1 cellular context compared by ENCODE assay signal in genomic region chr9:21605489-21605931, GRCh38.
TF ChIP-seq lines count a peak whose summit lies in the region.

No MANE protein-coding gene starts in this region.

TF ChIP-seq in HEK293, 187 proteins besides CTCF, POLR2A, EP300 and RAD21 (continued from another document):
- TF ChIP-seq ZNF426 (tag by site-specific recombination; IDR thresholded peaks at IDR 0.05), result no peak
- no peak for TF ChIP-seq RBAK (tag by site-specific recombination; IDR thresholded peaks at IDR 0.05)
- TF ChIP-seq EGR2 (tag by site-specific recombination; IDR thresholded peaks at IDR 0.05; ENCODE audit: low read depth), result no peak
- no peak for TF ChIP-seq ZNF645 (tag by site-specific recombination; IDR thresholded peaks at IDR 0.05)
- peak; percentile 59; the same call in 1 of the 2 replicates for TF ChIP-seq ZNF335 (tag by site-specific recombination; conservative IDR thresholded peaks at IDR 0.05)
- no peak for TF ChIP-seq ZNF157 (tag by site-specific recombination; IDR thresholded peaks at IDR 0.05)
- TF ChIP-seq ZNF112 (tag by site-specific recombination; IDR thresholded peaks at IDR 0.05), result no peak
- no peak for TF ChIP-seq ZNF488 (tag by site-specific recombination; IDR thresholded peaks at IDR 0.05)
